19 cellular contexts compared by ENCODE assay signal in the genomic region with DNA sequence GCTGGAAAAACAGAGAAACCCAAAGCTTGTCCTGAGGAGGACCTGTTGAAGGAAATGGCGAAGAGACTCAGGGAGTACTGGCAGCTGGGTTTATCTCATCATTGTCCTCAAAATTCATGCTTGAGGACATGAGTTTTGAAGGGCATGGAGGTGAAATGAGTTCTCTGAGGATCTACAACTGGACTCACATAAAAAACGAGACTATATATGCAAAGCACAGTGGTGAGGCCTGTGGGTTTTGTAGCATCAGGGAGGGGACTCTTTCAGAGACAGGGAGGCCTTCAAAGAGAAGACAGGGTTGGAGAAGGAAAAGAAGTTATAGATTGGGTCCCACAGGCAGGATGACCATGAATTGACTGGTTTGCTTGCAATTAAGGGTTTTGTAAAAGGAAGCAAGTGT.
"Had no signal": no experiment of that assay in that cellular context is flagged by ENCODE, and none has a peak within 500 bp of the region (broad histone marks: within the 10 kb centered on the region; RNA-seq: fewer than 3 reads in every experiment).

No MANE protein-coding gene starts in this region.

- H3K27ac ChIP-seq: gastrocnemius medialis, neutrophil, skin epidermis, testis, transverse colon had no signal

- FAIRE-seq: bronchial epithelial cell, kidney had no signal

- H3K4me3 ChIP-seq: gastrocnemius medialis, skin epidermis, testis, transverse colon had no signal

- H3K27me3 ChIP-seq: gastrocnemius medialis, neutrophil, testis, transverse colon had no signal

- ATAC-seq: gastrocnemius medialis; left colon; sciatic nerve; stimulated activated naive CD8-positive, alpha-beta T cell treated with anti-CD3 and anti-CD28 coated beads, Interleukin-15, Interleukin-2, amounts not matched to agents 100 U/mL and 50 U/mL, for 24 hours had no signal

- DNase-seq: activated effector memory CD4-positive, alpha-beta T cell treated with Interleukin-2 at 50 U/mL for 16 hours; activated naive CD4-positive, alpha-beta T cell treated with Interleukin-2 at 50 U/mL for 16 hours; dermis blood vessel endothelial cell; effector CD8-positive, alpha-beta T cell; erythroblast; gastrocnemius medialis; hippocampal formation; kidney; left colon; mammary epithelial cell; stimulated activated CD4-positive, alpha-beta T cell treated with anti-CD3 and anti-CD28 coated beads, Interleukin-12 subunit alpha, Interleukin-12 subunit beta, amount 100 ng/mL, for 4 hours; stimulated activated CD4-positive, alpha-beta T cell treated with anti-CD3 and anti-CD28 coated beads, Interleukin-4, amount 100 ng/mL, for 1 hour; stimulated activated naive CD8-positive, alpha-beta T cell treated with anti-CD3 and anti-CD28 coated beads, Interleukin-15, Interleukin-2, amounts not matched to agents 100 U/mL and 50 U/mL, for 24 hours; testis; transverse colon had no signal
